ENCODE assay signal across 10 cellular contexts in genomic region chr4:73729534-73730165, GRCh38. TPM values are rescaled to one million over a fixed set of nuclear protein-coding genes. Genes with fewer than 3 reads are reported as not detected.
A peak's percentile ranks its signal among the peaks of the same experiment; 100 is the strongest.
DNase-seq lines count a peak whose midpoint lies in the region; ATAC-seq and TF ChIP-seq lines count a peak whose summit lies in the region.
"Had no signal": no experiment of that assay in that cellular context is flagged by ENCODE, and none has a peak within 500 bp of the region (broad histone marks: within the 10 kb centered on the region; RNA-seq: fewer than 3 reads in every experiment).

No MANE protein-coding gene starts in this region.

- no peaks in the 10 kb centered on the region for H4K20me1 ChIP-seq in KMS-11 (ENCODE audit: insufficient read depth)

- H3K27me3 ChIP-seq in KMS-11 (ENCODE audit: insufficient read depth, low read depth) = no peaks in the 10 kb centered on the region
- no peaks in the 10 kb centered on the region for H3K27me3 ChIP-seq in endodermal cell (ENCODE audit: control insufficient read depth, insufficient read depth, low read length, poor library complexity, severe bottlenecking)

- H3K4me2 ChIP-seq in KMS-11 = no peak overlapping the region

- H3K4me1 ChIP-seq in KMS-11 (ENCODE audit: low read depth, poor library complexity, severe bottlenecking) (peaks cover 17% of the 10 kb centered on the region), endodermal cell (ENCODE audit: control insufficient read depth, insufficient read depth, low read length) (no peaks in the 10 kb centered on the region)

- peaks cover 3% of the 10 kb centered on the region for H3K4me1 Mint-ChIP-seq in endodermal cell
- H3K4me1 Mint-ChIP-seq in mesothelial cell of epicardium = no peaks in the 10 kb centered on the region
- no peaks in the 10 kb centered on the region for H3K4me1 Mint-ChIP-seq in effector memory CD8-positive, alpha-beta T cell (ENCODE audit: low read depth in 2 of 2)
- H3K4me1 Mint-ChIP-seq: CD4-positive, CD25-positive, alpha-beta regulatory T cell had no signal

- WGBS in endodermal cell (ENCODE audit: insufficient coverage in 1 of 2, insufficient read length in 1 of 2), 2 experiments = 28 to 30% methylated on average over 1 to 2 of the region's 3 CpGs

- H3K27ac ChIP-seq in KMS-11 = no peak overlapping the region
- H3K27ac ChIP-seq in RWPE1 = no peak overlapping the region
- no peak overlapping the region for H3K27ac ChIP-seq in endodermal cell (ENCODE audit: low read depth, low read length)

- H3K9me3 ChIP-seq in endodermal cell (ENCODE audit: control insufficient read depth, low read length) = no peaks in the 10 kb centered on the region

- ATAC-seq in GM21723 (IDR thresholded peaks at IDR 0.05; ENCODE audit: unreplicated experiment) = peak; percentile 63
- ATAC-seq in effector memory CD8-positive, alpha-beta T cell (replicated peaks) = no peak

- no peaks in the 10 kb centered on the region for H3K36me3 Mint-ChIP-seq in endodermal cell (ENCODE audit: low read depth)
- no peaks in the 10 kb centered on the region for H3K36me3 Mint-ChIP-seq in mesothelial cell of epicardium
- H3K36me3 Mint-ChIP-seq in effector memory CD8-positive, alpha-beta T cell (ENCODE audit: insufficient read depth) = no peaks in the 10 kb centered on the region
- H3K36me3 Mint-ChIP-seq: activated naive CD8-positive, alpha-beta T cell; CD4-positive, CD25-positive, alpha-beta regulatory T cell had no signal

- H3K27me3 Mint-ChIP-seq in endodermal cell (ENCODE audit: insufficient read depth) (no peaks in the 10 kb centered on the region), mesothelial cell of epicardium (ENCODE audit: low read depth) (no peaks in the 10 kb centered on the region)
- H3K27me3 Mint-ChIP-seq in effector memory CD8-positive, alpha-beta T cell = no peaks in the 10 kb centered on the region
- H3K27me3 Mint-ChIP-seq: activated naive CD8-positive, alpha-beta T cell; CD4-positive, CD25-positive, alpha-beta regulatory T cell had no signal

- no peaks in the 10 kb centered on the region for H3K9me3 Mint-ChIP-seq in endodermal cell
- H3K9me3 Mint-ChIP-seq in mesothelial cell of epicardium = no peaks in the 10 kb centered on the region
- peaks cover 0 to 12% of the 10 kb centered on the region in 2 donors for H3K9me3 Mint-ChIP-seq in effector memory CD8-positive, alpha-beta T cell

- DNase-seq in NCI-H1436 (lab: John Stamatoyannopoulos, UW) (peak; percentile 50), NCI-H1436 treated with DMSO at 0.1 percent for 48 hours (lab: John Stamatoyannopoulos, UW) (no peak), RWPE1 (ENCODE audit: low spot score) (peak; percentile 59), endodermal cell (peak; percentile 84), mesothelial cell of epicardium (ENCODE audit: low spot score in 2 of 2, unreplicated experiment in 2 of 2) (peak in 1 of 2 experiments; percentile 46)
- no peak for DNase-seq in effector memory CD8-positive, alpha-beta T cell

- H3K79me2 ChIP-seq in KMS-11 (ENCODE audit: insufficient read depth, low read depth) = no peaks in the 10 kb centered on the region

- TF ChIP-seq CTCF in KMS-11 (conservative IDR thresholded peaks at IDR 0.05; ENCODE audit: low read depth, low read length) (peak; percentile 88), RWPE1 (conservative IDR thresholded peaks at IDR 0.05; ENCODE audit: low read depth) (peak; percentile 79), endodermal cell (conservative IDR thresholded peaks at IDR 0.05) (peak; percentile 92), mesothelial cell of epicardium (IDR thresholded peaks at IDR 0.05; ENCODE audit: unreplicated experiment) (peak; percentile 68)

- CTCF ChIA-PET in RWPE1 (lab: Yijun Ruan, JAX) = interaction anchor here (0.7 to 1.4 kb wide), 5 partner anchors 11 to 193 kb away, joined by 3 to 5 read pairs (median 4); no protein-coding TSS in a partner anchor

- H3K4me3 ChIP-seq in KMS-11 (IDR thresholded peaks at IDR 0.05; ENCODE audit: insufficient read depth, low read depth, low read length) (no peak overlapping the region), endodermal cell (ENCODE audit: low read length) (no peak overlapping the region)

- H3K4me3 Mint-ChIP-seq in endodermal cell (no peak overlapping the region), mesothelial cell of epicardium (no peak overlapping the region)
- no peak overlapping the region for H3K4me3 Mint-ChIP-seq in effector memory CD8-positive, alpha-beta T cell
- H3K4me3 Mint-ChIP-seq: activated naive CD8-positive, alpha-beta T cell; CD4-positive, CD25-positive, alpha-beta regulatory T cell had no signal

- peak overlapping the region; percentile 8; the same call in 1 of the 2 replicates for H2AFZ ChIP-seq in KMS-11 (ENCODE audit: low read depth)

- H3K9ac ChIP-seq in KMS-11 = no peak overlapping the region
- H3K9ac ChIP-seq in endodermal cell (ENCODE audit: extremely low read depth, low read length, poor library complexity, severe bottlenecking) = no peak overlapping the region

- H3K36me3 ChIP-seq in KMS-11 (ENCODE audit: insufficient read depth) (no peaks in the 10 kb centered on the region), endodermal cell (ENCODE audit: control insufficient read depth, insufficient read depth, low read length) (no peaks in the 10 kb centered on the region)

- H3K27ac Mint-ChIP-seq in endodermal cell (no peak overlapping the region), mesothelial cell of epicardium (no peak overlapping the region)
- no peak overlapping the region for H3K27ac Mint-ChIP-seq in effector memory CD8-positive, alpha-beta T cell
- H3K27ac Mint-ChIP-seq: activated naive CD8-positive, alpha-beta T cell; CD4-positive, CD25-positive, alpha-beta regulatory T cell had no signal

- POLR2A ChIA-PET in RWPE1 (lab: Yijun Ruan, JAX; ENCODE audit: low non-redundant PET) = no interaction called here

RNA-seq across cellular contexts. Expression of gene CXCL8, which starts 10.7 kb away (rescaled TPM):
- total RNA-seq in endodermal cell = not detected
- not detected for polyA plus RNA-seq in endodermal cell (2013, experiment 1 of 2)
- not detected for polyA plus RNA-seq in endodermal cell (2013, experiment 2 of 2)
- 8.8 to 9.5 TPM (median 8.9 TPM) in 3 replicates for total RNA-seq in mesothelial cell of epicardium

Comparison
In these comparisons a context has a peak if more than half of its experiments do, and no peak if none do; other contexts are left out.
1. DNase-seq: peak in NCI-H1436 (single experiment), RWPE1 (single experiment) and endodermal cell (single experiment); none in NCI-H1436 treated with DMSO at 0.1 percent for 48 hours (single experiment) and effector memory CD8-positive, alpha-beta T cell (0 of 3).
2. Peak in every context shown above with its lines, with median percentiles within 50 percentile points of each other: CTCF ChIP-seq.